8 cellular contexts compared by ENCODE assay signal in genomic region chr7:19772858-19773337, GRCh38. TPM values are rescaled to one million over a fixed set of nuclear protein-coding genes. Genes with fewer than 3 reads are reported as not detected.
DNase-seq lines count a peak whose midpoint lies in the region; ATAC-seq and TF ChIP-seq lines count a peak whose summit lies in the region.

No MANE protein-coding gene starts in this region.

- peak overlapping the region; percentile 37 to 61 for H3K4me3 Mint-ChIP-seq in effector memory CD8-positive, alpha-beta T cell
- peak overlapping the region in 8 of 10 donors; percentile 33 to 72 (median 47) for H3K4me3 Mint-ChIP-seq in naive thymus-derived CD8-positive, alpha-beta T cell

- H3K4me1 Mint-ChIP-seq in effector memory CD8-positive, alpha-beta T cell (ENCODE audit: low read depth in 2 of 2) = peaks cover 12 to 15% of the 10 kb centered on the region in 2 donors
- peaks cover 7 to 19% (median 11%) of the 10 kb centered on the region in 4 donors for H3K4me1 Mint-ChIP-seq in naive thymus-derived CD8-positive, alpha-beta T cell

- peaks cover 40% of the 10 kb centered on the region for H3K27me3 ChIP-seq in BE2C
- H3K27me3 ChIP-seq in MM.1S (replicated peaks; ENCODE audit: insufficient read depth, low read length) = no peaks in the 10 kb centered on the region

- peak overlapping the region; percentile 51 for H3K4me3 ChIP-seq in BE2C (ENCODE audit: low read depth, low read length)
- H3K4me3 ChIP-seq in MM.1S (ENCODE audit: low read length) = no peak overlapping the region

- no peak overlapping the region for H2AFZ ChIP-seq in MM.1S (ENCODE audit: low read length)

- H3F3A ChIP-seq in MM.1S (ENCODE audit: insufficient read depth, low read length) = no peaks in the 10 kb centered on the region

- no peak overlapping the region for H3K27ac Mint-ChIP-seq in effector memory CD8-positive, alpha-beta T cell
- H3K27ac Mint-ChIP-seq in naive thymus-derived CD8-positive, alpha-beta T cell = peak overlapping the region in 3 of 10 donors; percentile 22 to 60 (median 46)

- H3K9me2 ChIP-seq in MM.1S (replicated peaks; ENCODE audit: insufficient read depth, low read length) = no peaks in the 10 kb centered on the region

- no peaks in the 10 kb centered on the region for H3K36me3 ChIP-seq in BE2C
- no peaks in the 10 kb centered on the region for H3K36me3 ChIP-seq in MM.1S (replicated peaks; ENCODE audit: insufficient read depth, low read length)

- H4K20me1 ChIP-seq in MM.1S (ENCODE audit: insufficient read depth, low read length) = no peaks in the 10 kb centered on the region

- H3K36me3 Mint-ChIP-seq in effector memory CD8-positive, alpha-beta T cell (ENCODE audit: insufficient read depth) = no peaks in the 10 kb centered on the region
- H3K36me3 Mint-ChIP-seq in naive thymus-derived CD8-positive, alpha-beta T cell = peaks cover 0 to 4% (median 3%) of the 10 kb centered on the region in 3 donors

- no peak for ATAC-seq in effector memory CD8-positive, alpha-beta T cell (replicated peaks)
- ATAC-seq in naive thymus-derived CD8-positive, alpha-beta T cell = peak in 1 of 2 donors; percentile 45
- ATAC-seq in left lobe of liver (no peak), HG03342 (IDR thresholded peaks at IDR 0.05; ENCODE audit: unreplicated experiment) (no peak), GM18861 (IDR thresholded peaks at IDR 0.05; ENCODE audit: unreplicated experiment) (no peak)

- POLR2A ChIA-PET in naive thymus-derived CD8-positive, alpha-beta T cell (lab: Charles Lee) = no interaction called here

- no peaks in the 10 kb centered on the region for H3K9me3 ChIP-seq in BE2C
- H3K9me3 ChIP-seq in MM.1S (replicated peaks; ENCODE audit: insufficient read depth, low read length) = no peaks in the 10 kb centered on the region

- H3K9me3 Mint-ChIP-seq in effector memory CD8-positive, alpha-beta T cell = no peaks in the 10 kb centered on the region
- H3K9me3 Mint-ChIP-seq in naive thymus-derived CD8-positive, alpha-beta T cell = peaks cover 0 to 8% (median 0%) of the 10 kb centered on the region in 9 donors

- H3K4me1 ChIP-seq in BE2C (no peaks in the 10 kb centered on the region), MM.1S (ENCODE audit: low read length) (no peaks in the 10 kb centered on the region)

- no peak for TF ChIP-seq CTCF in BE2C (IDR thresholded peaks at IDR 0.05; ENCODE audit: low read depth, low read length)
- no peak for TF ChIP-seq CTCF in MM.1S (IDR thresholded peaks at IDR 0.05; ENCODE audit: low read length)

- DNase-seq in BE2C (peak; percentile 8), MM.1S (no peak), left lobe of liver (ENCODE audit: low spot score) (no peak), NCI-H1436 (lab: John Stamatoyannopoulos, UW) (no peak)
- no peak for DNase-seq in effector memory CD8-positive, alpha-beta T cell
- no peak for DNase-seq in naive thymus-derived CD8-positive, alpha-beta T cell

- H3K9ac ChIP-seq in MM.1S (ENCODE audit: low read length) = no peak overlapping the region

- no peak overlapping the region for H3K27ac ChIP-seq in MM.1S (ENCODE audit: low read length)

- H3K79me2 ChIP-seq in MM.1S (ENCODE audit: low read length) = no peaks in the 10 kb centered on the region

- H3K4me2 ChIP-seq in MM.1S (ENCODE audit: low read depth, low read length) = peak overlapping the region; percentile 37

- H3K27me3 Mint-ChIP-seq in effector memory CD8-positive, alpha-beta T cell = peaks cover 28 to 34% of the 10 kb centered on the region in 2 donors
- H3K27me3 Mint-ChIP-seq in naive thymus-derived CD8-positive, alpha-beta T cell = peaks cover 23 to 56% (median 28%) of the 10 kb centered on the region in 5 donors

RNA-seq across cellular contexts. Expression of gene TMEM196, which starts 0.5 kb away (rescaled TPM):
- not detected for polyA plus RNA-seq in BE2C (2012; ENCODE audit: insufficient read depth, insufficient read length, low read depth)
- not detected for total RNA-seq in naive thymus-derived CD8-positive, alpha-beta T cell
- not detected for polyA plus RNA-seq in naive thymus-derived CD8-positive, alpha-beta T cell
- total RNA-seq in left lobe of liver = not detected
